Comparison of ENCODE assay signal across 10 cellular contexts in the genomic region with DNA sequence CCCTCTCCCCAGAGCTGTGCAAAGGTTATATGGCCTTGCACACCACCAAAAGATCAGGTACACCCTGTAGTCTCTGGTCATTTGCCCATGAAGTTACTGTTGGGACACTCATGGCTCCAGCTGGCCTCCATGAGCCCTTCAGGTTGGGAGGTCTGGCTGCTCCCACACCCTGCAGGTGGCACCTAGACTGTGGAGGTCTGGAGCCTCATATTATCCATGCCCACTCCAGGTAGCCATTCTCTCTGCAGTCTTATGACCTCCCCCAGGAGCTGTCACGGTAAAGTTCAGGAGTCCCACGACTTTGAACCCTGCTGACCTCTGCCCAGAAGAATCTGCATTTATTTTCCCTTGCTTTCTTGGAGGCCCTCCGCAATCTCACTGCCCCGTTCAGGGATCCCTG. TPM values are rescaled to one million over a fixed set of nuclear protein-coding genes. Genes with fewer than 3 reads are reported as not detected.
"Had no signal": no experiment of that assay in that cellular context is flagged by ENCODE, and none has a peak within 500 bp of the region (broad histone marks: within the 10 kb centered on the region; RNA-seq: fewer than 3 reads in every experiment).

No MANE protein-coding gene starts in this region.

- H3K27ac ChIP-seq: HL-60 had no signal

- H3K9me3 Mint-ChIP-seq: GM23338, H9, IgD-negative memory B cell had no signal

- H3K36me3 Mint-ChIP-seq: IgD-negative memory B cell had no signal

- H3K27ac Mint-ChIP-seq: GM23338 had no signal

- FAIRE-seq: H1, H54, HepG2 had no signal

- ATAC-seq: GM23338, HepG2 had no signal

- DNase-seq: H9, HCEC 1CT, KBM-7 had no signal

- H3K4me2 ChIP-seq: GM23338 had no signal

- H3K4me3 Mint-ChIP-seq: GM23338, H9 had no signal

- H3K4me3 ChIP-seq: GM23338 had no signal

- H2AFZ ChIP-seq: GM23338 had no signal

RNA-seq across cellular contexts. Expression of a gene that starts 39.2 kb away (rescaled TPM):
- total RNA-seq: HepG2, HT1080 had no signal
- polyA plus RNA-seq: HepG2, IgD-negative memory B cell had no signal
